In the genomic region with DNA sequence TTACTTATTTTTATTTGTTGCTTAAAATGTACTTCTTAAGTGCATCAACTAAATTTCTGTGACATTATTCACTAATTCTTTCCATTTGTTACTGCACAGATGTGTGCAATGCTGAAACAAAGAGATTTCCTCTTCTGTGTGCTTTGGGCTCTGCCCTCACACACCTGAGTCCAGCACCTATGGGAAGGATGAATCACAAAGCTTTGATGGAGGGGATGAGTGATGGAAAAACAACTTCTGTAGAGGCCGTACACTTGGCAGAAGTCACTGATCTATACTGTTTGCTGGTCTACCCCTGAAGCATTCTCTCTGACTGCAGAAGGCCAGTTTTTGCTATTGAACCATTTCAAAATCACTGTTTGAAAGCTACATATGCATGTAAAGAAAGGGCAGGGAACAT, we compare ENCODE assay signal across 20 cellular contexts.
"Had no signal": no experiment of that assay in that cellular context is flagged by ENCODE, and none has a peak within 500 bp of the region (broad histone marks: within the 10 kb centered on the region; RNA-seq: fewer than 3 reads in every experiment).

No MANE protein-coding gene starts in this region.

- H3K4me3 ChIP-seq: hepatocyte, lower lobe of right lung, mucosa of descending colon, tibial artery had no signal

- H3K9ac ChIP-seq: parathyroid adenoma had no signal

- H3K79me2 ChIP-seq: hepatocyte, parathyroid adenoma had no signal

- H3K36me3 ChIP-seq: lower lobe of right lung, tibial artery had no signal

- H3K27ac Mint-ChIP-seq: brain; dendritic cell treated with granulocyte-macrophage colony-stimulating factor and Interleukin-4, amounts not matched to agents 40 ng/mL and 50 ng/mL, for 4 days; immature natural killer cell had no signal

- H3K27ac ChIP-seq: hepatocyte, lower lobe of right lung, parathyroid adenoma, tibial artery had no signal

- DNase-seq: activated CD8-positive, alpha-beta memory T cell treated with anti-CD3 and anti-CD28 coated beads, Interleukin-2, amount 50 U/mL, for 48 hours; aorta; effector CD4-positive, alpha-beta T cell; glutamatergic neuron; immature natural killer cell; lower lobe of right lung; mesendoderm; mucosa of descending colon; nucleus accumbens; right cardiac atrium; stimulated activated CD4-positive, alpha-beta T cell treated with anti-CD3 and anti-CD28 coated beads, Interleukin-4, amount 100 ng/mL, for 24 hours; stimulated activated naive CD4-positive, alpha-beta T cell treated with Interleukin-2 at 50 U/mL for 16 hours; tibial artery had no signal

- H3K27me3 ChIP-seq: hepatocyte, tibial artery had no signal

- H3K4me3 Mint-ChIP-seq: brain; dendritic cell treated with granulocyte-macrophage colony-stimulating factor and Interleukin-4, amounts not matched to agents 40 ng/mL and 50 ng/mL, for 4 days; immature natural killer cell had no signal

- H3K9me3 ChIP-seq: lower lobe of right lung, mucosa of descending colon, tibial artery had no signal

- H2AFZ ChIP-seq: hepatocyte, parathyroid adenoma had no signal

- H3K36me3 Mint-ChIP-seq: brain, immature natural killer cell had no signal

- H3K4me1 ChIP-seq: lower lobe of right lung, parathyroid adenoma had no signal

- H3K4me1 Mint-ChIP-seq: brain, immature natural killer cell had no signal

- H3K4me2 ChIP-seq: hepatocyte had no signal

- FAIRE-seq: endometrium, frontal cortex had no signal

- H3K9me3 Mint-ChIP-seq: dendritic cell treated with granulocyte-macrophage colony-stimulating factor and Interleukin-4, amounts not matched to agents 40 ng/mL and 50 ng/mL, for 4 days; immature natural killer cell had no signal

- H3K27me3 Mint-ChIP-seq: dendritic cell treated with granulocyte-macrophage colony-stimulating factor and Interleukin-4, amounts not matched to agents 40 ng/mL and 50 ng/mL, for 4 days had no signal

- ATAC-seq: left lobe of liver, lower lobe of right lung, mucosa of descending colon, right cardiac atrium had no signal
